ENCODE assay signal across 18 cellular contexts in genomic region chr9:83013261-83013610, GRCh38. TPM values are rescaled to one million over a fixed set of nuclear protein-coding genes. Genes with fewer than 3 reads are reported as not detected.
DNase-seq lines count a peak whose midpoint lies in the region; ATAC-seq and TF ChIP-seq lines count a peak whose summit lies in the region.
"Had no signal": no experiment of that assay in that cellular context is flagged by ENCODE, and none has a peak within 500 bp of the region (broad histone marks: within the 10 kb centered on the region; RNA-seq: fewer than 3 reads in every experiment).

No MANE protein-coding gene starts in this region.

- H3K9me3 Mint-ChIP-seq in activated T-helper 17 cell treated with anti-CD3 and anti-CD28 coated beads, Interleukin-2, amount 50 U/mL, for 72 hours: no peaks in the 10 kb centered on the region
- H3K9me3 Mint-ChIP-seq: activated T-cell treated with anti-CD3 and anti-CD28 coated beads, Interleukin-2, amount 50 U/mL, for 4 hours; stimulated activated naive CD8-positive, alpha-beta T cell treated with anti-CD3 and anti-CD28 coated beads, Interleukin-15, Interleukin-2, amounts not matched to agents 100 ng/mL and 50 ng/mL, for 24 hours; type B pancreatic cell had no signal

- no peaks in the 10 kb centered on the region for H4K20me1 ChIP-seq in GM23248 (ENCODE audit: insufficient read depth)
- H4K20me1 ChIP-seq in hepatocyte (ENCODE audit: insufficient read depth, poor library complexity, severe bottlenecking): no peaks in the 10 kb centered on the region

- TF ChIP-seq CTCF in BJ (IDR thresholded peaks at IDR 0.05; ENCODE audit: insufficient read depth, low read depth, low read length) (no peak), VCaP (conservative IDR thresholded peaks at IDR 0.05) (no peak), hepatocyte (IDR thresholded peaks at IDR 0.05; ENCODE audit: poor library complexity) (no peak)

- H3K4me3 ChIP-seq in BJ (ENCODE audit: low read depth, low read length) (no peak overlapping the region), GM23248 (no peak overlapping the region), hepatocyte (no peak overlapping the region)

- H3K27ac ChIP-seq in GM23248: peak overlapping the region; percentile 47
- peak overlapping the region; percentile 54 for H3K27ac ChIP-seq in VCaP
- H3K27ac ChIP-seq in hepatocyte: peak overlapping the region; percentile 28
- H3K27ac ChIP-seq: WERI-Rb-1 had no signal

- DNase-seq in BJ (ENCODE audit: low read depth) (peak; percentile 23), GM23248 (peak; percentile 39), hepatocyte (ENCODE audit: low spot score) (no peak), GM19238 (ENCODE audit: insufficient read length, low spot score) (no peak)
- DNase-seq: activated CD8-positive, alpha-beta T cell treated with anti-CD3 and anti-CD28 coated beads for 36 hours; activated naive CD8-positive, alpha-beta T cell treated with anti-CD3 and anti-CD28 coated beads, Interleukin-2, amount 10 ng/mL, durations not matched to agents 7 days and 5 days; activated T-cell treated with anti-CD3 and anti-CD28 coated beads, Interleukin-2, amount 50 U/mL, for 4 hours; CD4-positive, CD25-positive, alpha-beta regulatory T cell; hippocampal formation; SW 1271; WERI-Rb-1 had no signal

- POLR2A ChIA-PET in BJ (lab: Charles Lee): no interaction called here

- H3K9me2 ChIP-seq in GM23248 (ENCODE audit: insufficient read depth) (no peaks in the 10 kb centered on the region), hepatocyte (replicated peaks; ENCODE audit: insufficient read depth) (no peaks in the 10 kb centered on the region)

- no peaks in the 10 kb centered on the region; the same call in 1 of the 2 replicates for H3K27me3 ChIP-seq in BJ (ENCODE audit: control insufficient read depth, insufficient read depth, low read length)
- no peaks in the 10 kb centered on the region for H3K27me3 ChIP-seq in GM23248 (replicated peaks; ENCODE audit: insufficient read depth)
- H3K27me3 ChIP-seq in hepatocyte: no peaks in the 10 kb centered on the region

- no peak overlapping the region for H3K4me3 Mint-ChIP-seq in activated T-helper 17 cell treated with anti-CD3 and anti-CD28 coated beads, Interleukin-2, amount 50 U/mL, for 72 hours
- H3K4me3 Mint-ChIP-seq: activated CD8-positive, alpha-beta T cell treated with anti-CD3 and anti-CD28 coated beads for 36 hours; activated T-cell treated with anti-CD3 and anti-CD28 coated beads, Interleukin-2, amount 50 U/mL, for 4 hours; CD4-positive, CD25-positive, alpha-beta regulatory T cell; mesothelial cell of epicardium; stimulated activated naive CD8-positive, alpha-beta T cell treated with anti-CD3 and anti-CD28 coated beads, Interleukin-15, Interleukin-2, amounts not matched to agents 100 ng/mL and 50 ng/mL, for 24 hours; type B pancreatic cell had no signal

- H3K36me3 ChIP-seq in BJ (ENCODE audit: control insufficient read depth, insufficient read depth, low read length): no peaks in the 10 kb centered on the region
- H3K36me3 ChIP-seq in GM23248 (ENCODE audit: low read depth): no peaks in the 10 kb centered on the region
- H3K36me3 ChIP-seq in hepatocyte (replicated peaks; ENCODE audit: insufficient read depth, low read depth): no peaks in the 10 kb centered on the region
- H3K36me3 ChIP-seq: WERI-Rb-1 had no signal

- no peaks in the 10 kb centered on the region for H3K36me3 Mint-ChIP-seq in activated T-helper 17 cell treated with anti-CD3 and anti-CD28 coated beads, Interleukin-2, amount 50 U/mL, for 72 hours (ENCODE audit: low read depth)
- H3K36me3 Mint-ChIP-seq: CD4-positive, CD25-positive, alpha-beta regulatory T cell; IgD-negative memory B cell had no signal

- CTCF ChIA-PET in BJ (lab: Yijun Ruan, JAX): no interaction called here

- WGBS in GM23248 (ENCODE audit: low coverage in 1 of 2, low lambda C conversion rate in 2 of 2, missing lambda C conversion rate in 2 of 2), 2 experiments: 18 to 19% methylated on average over 6 of the region's 6 CpGs
- 29% methylated on average over 6 of the region's 6 CpGs for WGBS in hepatocyte (ENCODE audit: low lambda C conversion rate, missing lambda C conversion rate)

- no peak overlapping the region for H3K27ac Mint-ChIP-seq in activated T-helper 17 cell treated with anti-CD3 and anti-CD28 coated beads, Interleukin-2, amount 50 U/mL, for 72 hours
- H3K27ac Mint-ChIP-seq: activated CD8-positive, alpha-beta T cell treated with anti-CD3 and anti-CD28 coated beads for 36 hours; activated naive CD8-positive, alpha-beta T cell treated with anti-CD3 and anti-CD28 coated beads, Interleukin-2, amount 10 ng/mL, durations not matched to agents 7 days and 5 days; CD4-positive, CD25-positive, alpha-beta regulatory T cell; IgD-negative memory B cell; mesothelial cell of epicardium; stimulated activated naive CD8-positive, alpha-beta T cell treated with anti-CD3 and anti-CD28 coated beads, Interleukin-15, Interleukin-2, amounts not matched to agents 100 ng/mL and 50 ng/mL, for 24 hours; type B pancreatic cell had no signal

- H2AFZ ChIP-seq in GM23248: peak overlapping the region; percentile 10
- H2AFZ ChIP-seq in hepatocyte: peak overlapping the region; percentile 14

- H3K27me3 Mint-ChIP-seq in activated T-helper 17 cell treated with anti-CD3 and anti-CD28 coated beads, Interleukin-2, amount 50 U/mL, for 72 hours: peaks cover 4% of the 10 kb centered on the region
- H3K27me3 Mint-ChIP-seq: CD4-positive, CD25-positive, alpha-beta regulatory T cell; type B pancreatic cell had no signal

- H3K4me2 ChIP-seq in GM23248 (ENCODE audit: unreplicated experiment): peak overlapping the region; percentile 18
- H3K4me2 ChIP-seq in hepatocyte: peak overlapping the region; percentile 14

- H3K79me2 ChIP-seq in GM23248 (ENCODE audit: insufficient read depth) (no peaks in the 10 kb centered on the region), hepatocyte (no peaks in the 10 kb centered on the region)

- peaks cover 26% of the 10 kb centered on the region for H3F3A ChIP-seq in GM23248 (ENCODE audit: insufficient read depth)

- no peaks in the 10 kb centered on the region for H3K4me1 Mint-ChIP-seq in activated T-helper 17 cell treated with anti-CD3 and anti-CD28 coated beads, Interleukin-2, amount 50 U/mL, for 72 hours

- no peak for ATAC-seq in activated T-helper 17 cell treated with anti-CD3 and anti-CD28 coated beads, Interleukin-2, amount 50 U/mL, for 72 hours (replicated peaks)
- ATAC-seq in GM19324 (IDR thresholded peaks at IDR 0.05; ENCODE audit: low FRiP score, unreplicated experiment): no peak
- ATAC-seq: activated CD8-positive, alpha-beta T cell treated with anti-CD3 and anti-CD28 coated beads for 36 hours; activated T-cell treated with anti-CD3 and anti-CD28 coated beads, Interleukin-2, amount 50 U/mL, for 4 hours had no signal

- H3K4me1 ChIP-seq in GM23248 (ENCODE audit: insufficient read depth) (peaks cover 25% of the 10 kb centered on the region), hepatocyte (ENCODE audit: insufficient read depth) (peaks cover 12% of the 10 kb centered on the region)

- in situ Hi-C loops in GM23248 (cut with MboI): no loop called here

- H3K9me3 ChIP-seq in GM23248 (ENCODE audit: low read depth) (no peaks in the 10 kb centered on the region), hepatocyte (ENCODE audit: low read depth) (no peaks in the 10 kb centered on the region)

- H3K9ac ChIP-seq in GM23248: no peak overlapping the region

RNA-seq across cellular contexts. Expression of gene RASEF, which starts 49.7 kb away (rescaled TPM):
- polyA plus RNA-seq in BJ (2011; rRNA removed): not detected in 2 replicates
- 0.10 TPM in 1 of 2 replicates, not detected in the other for polyA minus RNA-seq in BJ (2011; rRNA and poly(A)+ RNA removed)
- 0.11 TPM in 1 of 2 replicates, not detected in the other for total RNA-seq in GM23248 (2014; rRNA removed; shearing (Covaris generic))
- polyA plus RNA-seq in GM23248 (2016; fragmentation: Nextera tagmentation; extraction: Ambion mirVana): not detected in 2 replicates
- 18.1 and 18.9 TPM in 2 replicates for total RNA-seq in hepatocyte
- polyA plus RNA-seq in hepatocyte: 11.1 and 13.0 TPM in 2 replicates
- total RNA-seq in activated T-helper 17 cell treated with anti-CD3 and anti-CD28 coated beads, Interleukin-2, amount 50 U/mL, for 72 hours: not detected
- total RNA-seq: activated CD8-positive, alpha-beta T cell treated with anti-CD3 and anti-CD28 coated beads for 36 hours; activated naive CD8-positive, alpha-beta T cell treated with anti-CD3 and anti-CD28 coated beads, Interleukin-2, amount 10 ng/mL, durations not matched to agents 7 days and 5 days; CD4-positive, CD25-positive, alpha-beta regulatory T cell had no signal
- polyA plus RNA-seq: CD4-positive, CD25-positive, alpha-beta regulatory T cell; IgD-negative memory B cell had no signal

Comparison
In these comparisons a context has a peak if more than half of its experiments do, and no peak if none do; other contexts are left out.
1. DNase-seq: peak in BJ (single experiment) and GM23248 (single experiment); none in hepatocyte (single experiment) and GM19238 (single experiment).
2. RNA of gene RASEF, which starts 49.7 kb away (total RNA-seq): 18.1 to 18.9 TPM in hepatocyte; 0.11 TPM in GM23248 and not detected in activated T-helper 17 cell treated with anti-CD3 and anti-CD28 coated beads, Interleukin-2, amount 50 U/mL, for 72 hours; every median in the first group is over 10 times any median in the second.
3. Peak in every context shown above with its lines, with median percentiles within 50 percentile points of each other: H3K27ac ChIP-seq.